1 cellular context compared by ENCODE assay signal in the genomic region with DNA sequence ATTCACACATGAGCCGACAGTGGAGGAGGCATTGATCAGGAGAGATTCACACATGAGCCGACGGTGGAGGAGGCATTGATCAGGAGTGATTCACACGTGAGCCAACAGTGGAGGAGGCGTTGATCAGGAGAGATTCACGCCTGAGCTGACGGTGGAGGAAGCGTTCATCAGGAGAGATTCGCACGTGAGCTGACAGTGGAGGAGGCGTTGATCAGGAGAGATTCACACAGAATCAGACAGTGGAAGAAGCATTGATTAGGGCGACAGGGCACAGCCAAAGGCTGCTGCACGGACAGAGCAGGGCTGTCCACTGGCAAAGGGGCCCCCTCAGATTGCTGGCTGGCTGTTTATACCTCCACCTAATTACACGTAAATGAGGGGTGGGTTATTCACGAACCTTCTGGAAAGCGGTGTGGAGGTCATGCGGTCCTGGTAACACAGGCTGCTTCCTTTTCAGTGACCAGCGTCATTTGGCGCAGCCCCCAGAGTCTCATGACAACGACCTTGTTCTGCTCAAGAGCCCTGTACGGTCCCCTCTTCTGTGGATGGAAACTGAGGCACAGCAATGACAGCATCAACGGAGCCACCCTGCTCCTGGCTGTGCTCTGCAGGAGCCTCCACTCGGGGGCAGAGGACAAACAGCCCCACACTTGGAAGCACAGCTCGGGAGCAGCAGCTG.
TF ChIP-seq lines count a peak whose summit lies in the region.

No MANE protein-coding gene starts in this region.

TF ChIP-seq in GM23338, 12 proteins besides CTCF, POLR2A, EP300 and RAD21:
- TF ChIP-seq, protein P1, sequence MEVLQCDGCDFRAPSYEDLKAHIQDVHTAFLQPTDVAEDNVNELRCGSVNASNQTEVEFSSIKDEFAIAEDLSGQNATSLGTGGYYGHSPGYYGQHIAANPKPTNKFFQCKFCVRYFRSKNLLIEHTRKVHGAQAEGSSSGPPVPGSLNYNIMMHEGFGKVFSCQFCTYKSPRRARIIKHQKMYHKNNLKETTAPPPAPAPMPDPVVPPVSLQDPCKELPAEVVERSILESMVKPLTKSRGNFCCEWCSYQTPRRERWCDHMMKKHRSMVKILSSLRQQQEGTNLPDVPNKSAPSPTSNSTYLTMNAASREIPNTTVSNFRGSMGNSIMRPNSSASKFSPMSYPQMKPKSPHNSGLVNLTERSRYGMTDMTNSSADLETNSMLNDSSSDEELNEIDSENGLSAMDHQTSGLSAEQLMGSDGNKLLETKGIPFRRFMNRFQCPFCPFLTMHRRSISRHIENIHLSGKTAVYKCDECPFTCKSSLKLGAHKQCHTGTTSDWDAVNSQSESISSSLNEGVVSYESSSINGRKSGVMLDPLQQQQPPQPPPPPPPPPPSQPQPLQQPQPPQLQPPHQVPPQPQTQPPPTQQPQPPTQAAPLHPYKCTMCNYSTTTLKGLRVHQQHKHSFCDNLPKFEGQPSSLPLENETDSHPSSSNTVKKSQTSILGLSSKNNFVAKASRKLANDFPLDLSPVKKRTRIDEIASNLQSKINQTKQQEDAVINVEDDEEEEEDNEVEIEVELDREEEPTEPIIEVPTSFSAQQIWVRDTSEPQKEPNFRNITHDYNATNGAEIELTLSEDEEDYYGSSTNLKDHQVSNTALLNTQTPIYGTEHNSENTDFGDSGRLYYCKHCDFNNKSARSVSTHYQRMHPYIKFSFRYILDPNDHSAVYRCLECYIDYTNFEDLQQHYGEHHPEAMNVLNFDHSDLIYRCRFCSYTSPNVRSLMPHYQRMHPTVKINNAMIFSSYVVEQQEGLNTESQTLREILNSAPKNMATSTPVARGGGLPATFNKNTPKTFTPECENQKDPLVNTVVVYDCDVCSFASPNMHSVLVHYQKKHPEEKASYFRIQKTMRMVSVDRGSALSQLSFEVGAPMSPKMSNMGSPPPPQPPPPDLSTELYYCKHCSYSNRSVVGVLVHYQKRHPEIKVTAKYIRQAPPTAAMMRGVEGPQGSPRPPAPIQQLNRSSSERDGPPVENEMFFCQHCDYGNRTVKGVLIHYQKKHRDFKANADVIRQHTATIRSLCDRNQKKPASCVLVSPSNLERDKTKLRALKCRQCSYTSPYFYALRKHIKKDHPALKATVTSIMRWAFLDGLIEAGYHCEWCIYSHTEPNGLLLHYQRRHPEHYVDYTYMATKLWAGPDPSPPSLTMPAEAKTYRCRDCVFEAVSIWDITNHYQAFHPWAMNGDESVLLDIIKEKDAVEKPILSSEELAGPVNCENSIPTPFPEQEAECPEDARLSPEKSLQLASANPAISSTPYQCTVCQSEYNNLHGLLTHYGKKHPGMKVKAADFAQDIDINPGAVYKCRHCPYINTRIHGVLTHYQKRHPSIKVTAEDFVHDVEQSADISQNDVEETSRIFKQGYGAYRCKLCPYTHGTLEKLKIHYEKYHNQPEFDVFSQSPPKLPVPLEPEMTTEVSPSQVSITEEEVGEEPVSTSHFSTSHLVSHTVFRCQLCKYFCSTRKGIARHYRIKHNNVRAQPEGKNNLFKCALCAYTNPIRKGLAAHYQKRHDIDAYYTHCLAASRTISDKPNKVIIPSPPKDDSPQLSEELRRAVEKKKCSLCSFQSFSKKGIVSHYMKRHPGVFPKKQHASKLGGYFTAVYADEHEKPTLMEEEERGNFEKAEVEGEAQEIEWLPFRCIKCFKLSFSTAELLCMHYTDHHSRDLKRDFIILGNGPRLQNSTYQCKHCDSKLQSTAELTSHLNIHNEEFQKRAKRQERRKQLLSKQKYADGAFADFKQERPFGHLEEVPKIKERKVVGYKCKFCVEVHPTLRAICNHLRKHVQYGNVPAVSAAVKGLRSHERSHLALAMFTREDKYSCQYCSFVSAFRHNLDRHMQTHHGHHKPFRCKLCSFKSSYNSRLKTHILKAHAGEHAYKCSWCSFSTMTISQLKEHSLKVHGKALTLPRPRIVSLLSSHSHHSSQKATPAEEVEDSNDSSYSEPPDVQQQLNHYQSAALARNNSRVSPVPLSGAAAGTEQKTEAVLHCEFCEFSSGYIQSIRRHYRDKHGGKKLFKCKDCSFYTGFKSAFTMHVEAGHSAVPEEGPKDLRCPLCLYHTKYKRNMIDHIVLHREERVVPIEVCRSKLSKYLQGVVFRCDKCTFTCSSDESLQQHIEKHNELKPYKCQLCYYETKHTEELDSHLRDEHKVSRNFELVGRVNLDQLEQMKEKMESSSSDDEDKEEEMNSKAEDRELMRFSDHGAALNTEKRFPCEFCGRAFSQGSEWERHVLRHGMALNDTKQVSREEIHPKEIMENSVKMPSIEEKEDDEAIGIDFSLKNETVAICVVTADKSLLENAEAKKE (CRISPR knock-in tag; IDR thresholded peaks at IDR 0.05), result no peak
- TF ChIP-seq ZNF331 (CRISPR knock-in tag; IDR thresholded peaks at IDR 0.05; ENCODE audit: low read depth), result 0 out of 2 replicates have a peak, but pooled peaks have one; percentile 2
TF ChIP-seq in GM23338: peak in this region for 1.
